In genomic region chr3:178987745-178988144, GRCh38 we compare ENCODE assay signal across 3 cellular contexts.
TF ChIP-seq lines count a peak whose summit lies in the region.

No MANE protein-coding gene starts in this region.

TF ChIP-seq in HepG2, 621 proteins besides CTCF, POLR2A, EP300 and RAD21 (continues in another document):
- no peak for TF ChIP-seq ZNF704 (CRISPR knock-in tag; IDR thresholded peaks at IDR 0.05; ENCODE audit: borderline replicate concordance)
- 0 out of 2 replicates have a peak, but pooled peaks have one; percentile 32 for TF ChIP-seq CBX5 (CRISPR knock-in tag; IDR thresholded peaks at IDR 0.05; ENCODE audit: borderline replicate concordance)
- no peak for TF ChIP-seq ARNT2 (CRISPR knock-in tag; IDR thresholded peaks at IDR 0.05; ENCODE audit: low read depth)
- no peak for TF ChIP-seq ZNF646 (CRISPR knock-in tag; IDR thresholded peaks at IDR 0.05)
- TF ChIP-seq NR1H2 (CRISPR knock-in tag; IDR thresholded peaks at IDR 0.05; ENCODE audit: borderline replicate concordance, low read depth) = no peak
- no peak; the same call in 1 of the 2 replicates for TF ChIP-seq KDM5A (IDR thresholded peaks at IDR 0.05; ENCODE audit: borderline replicate concordance, low read length)
- no peak for TF ChIP-seq ATF4 (CRISPR knock-in tag; IDR thresholded peaks at IDR 0.05)
- TF ChIP-seq ZNF564 (CRISPR knock-in tag; IDR thresholded peaks at IDR 0.05) = no peak

TF ChIP-seq in GM12878, 131 proteins besides CTCF, POLR2A, EP300 and RAD21 (continued from another document):
- TF ChIP-seq NFXL1 (IDR thresholded peaks at IDR 0.05; ENCODE audit: borderline replicate concordance) = peak; percentile 88
TF ChIP-seq in GM12878: peak in this region for 2.

TF ChIP-seq in SK-N-SH, 30 proteins besides CTCF, POLR2A, EP300 and RAD21 (continued from another document):
- no peak for TF ChIP-seq USF1 (IDR thresholded peaks at IDR 0.05; ENCODE audit: borderline replicate concordance, low read depth)
- no peak for TF ChIP-seq PBX3 (IDR thresholded peaks at IDR 0.05)
- TF ChIP-seq SMC3 (IDR thresholded peaks at IDR 0.05; ENCODE audit: low read depth, low read length) = no peak
